ENCODE assay signal across 1 cellular context in genomic region chr11:33292306-33292705, GRCh38.
TF ChIP-seq lines count a peak whose summit lies in the region.

No MANE protein-coding gene starts in this region.

TF ChIP-seq in GM23338, 12 proteins besides CTCF, POLR2A, EP300 and RAD21 (continued from another document):
- TF ChIP-seq, protein P1, sequence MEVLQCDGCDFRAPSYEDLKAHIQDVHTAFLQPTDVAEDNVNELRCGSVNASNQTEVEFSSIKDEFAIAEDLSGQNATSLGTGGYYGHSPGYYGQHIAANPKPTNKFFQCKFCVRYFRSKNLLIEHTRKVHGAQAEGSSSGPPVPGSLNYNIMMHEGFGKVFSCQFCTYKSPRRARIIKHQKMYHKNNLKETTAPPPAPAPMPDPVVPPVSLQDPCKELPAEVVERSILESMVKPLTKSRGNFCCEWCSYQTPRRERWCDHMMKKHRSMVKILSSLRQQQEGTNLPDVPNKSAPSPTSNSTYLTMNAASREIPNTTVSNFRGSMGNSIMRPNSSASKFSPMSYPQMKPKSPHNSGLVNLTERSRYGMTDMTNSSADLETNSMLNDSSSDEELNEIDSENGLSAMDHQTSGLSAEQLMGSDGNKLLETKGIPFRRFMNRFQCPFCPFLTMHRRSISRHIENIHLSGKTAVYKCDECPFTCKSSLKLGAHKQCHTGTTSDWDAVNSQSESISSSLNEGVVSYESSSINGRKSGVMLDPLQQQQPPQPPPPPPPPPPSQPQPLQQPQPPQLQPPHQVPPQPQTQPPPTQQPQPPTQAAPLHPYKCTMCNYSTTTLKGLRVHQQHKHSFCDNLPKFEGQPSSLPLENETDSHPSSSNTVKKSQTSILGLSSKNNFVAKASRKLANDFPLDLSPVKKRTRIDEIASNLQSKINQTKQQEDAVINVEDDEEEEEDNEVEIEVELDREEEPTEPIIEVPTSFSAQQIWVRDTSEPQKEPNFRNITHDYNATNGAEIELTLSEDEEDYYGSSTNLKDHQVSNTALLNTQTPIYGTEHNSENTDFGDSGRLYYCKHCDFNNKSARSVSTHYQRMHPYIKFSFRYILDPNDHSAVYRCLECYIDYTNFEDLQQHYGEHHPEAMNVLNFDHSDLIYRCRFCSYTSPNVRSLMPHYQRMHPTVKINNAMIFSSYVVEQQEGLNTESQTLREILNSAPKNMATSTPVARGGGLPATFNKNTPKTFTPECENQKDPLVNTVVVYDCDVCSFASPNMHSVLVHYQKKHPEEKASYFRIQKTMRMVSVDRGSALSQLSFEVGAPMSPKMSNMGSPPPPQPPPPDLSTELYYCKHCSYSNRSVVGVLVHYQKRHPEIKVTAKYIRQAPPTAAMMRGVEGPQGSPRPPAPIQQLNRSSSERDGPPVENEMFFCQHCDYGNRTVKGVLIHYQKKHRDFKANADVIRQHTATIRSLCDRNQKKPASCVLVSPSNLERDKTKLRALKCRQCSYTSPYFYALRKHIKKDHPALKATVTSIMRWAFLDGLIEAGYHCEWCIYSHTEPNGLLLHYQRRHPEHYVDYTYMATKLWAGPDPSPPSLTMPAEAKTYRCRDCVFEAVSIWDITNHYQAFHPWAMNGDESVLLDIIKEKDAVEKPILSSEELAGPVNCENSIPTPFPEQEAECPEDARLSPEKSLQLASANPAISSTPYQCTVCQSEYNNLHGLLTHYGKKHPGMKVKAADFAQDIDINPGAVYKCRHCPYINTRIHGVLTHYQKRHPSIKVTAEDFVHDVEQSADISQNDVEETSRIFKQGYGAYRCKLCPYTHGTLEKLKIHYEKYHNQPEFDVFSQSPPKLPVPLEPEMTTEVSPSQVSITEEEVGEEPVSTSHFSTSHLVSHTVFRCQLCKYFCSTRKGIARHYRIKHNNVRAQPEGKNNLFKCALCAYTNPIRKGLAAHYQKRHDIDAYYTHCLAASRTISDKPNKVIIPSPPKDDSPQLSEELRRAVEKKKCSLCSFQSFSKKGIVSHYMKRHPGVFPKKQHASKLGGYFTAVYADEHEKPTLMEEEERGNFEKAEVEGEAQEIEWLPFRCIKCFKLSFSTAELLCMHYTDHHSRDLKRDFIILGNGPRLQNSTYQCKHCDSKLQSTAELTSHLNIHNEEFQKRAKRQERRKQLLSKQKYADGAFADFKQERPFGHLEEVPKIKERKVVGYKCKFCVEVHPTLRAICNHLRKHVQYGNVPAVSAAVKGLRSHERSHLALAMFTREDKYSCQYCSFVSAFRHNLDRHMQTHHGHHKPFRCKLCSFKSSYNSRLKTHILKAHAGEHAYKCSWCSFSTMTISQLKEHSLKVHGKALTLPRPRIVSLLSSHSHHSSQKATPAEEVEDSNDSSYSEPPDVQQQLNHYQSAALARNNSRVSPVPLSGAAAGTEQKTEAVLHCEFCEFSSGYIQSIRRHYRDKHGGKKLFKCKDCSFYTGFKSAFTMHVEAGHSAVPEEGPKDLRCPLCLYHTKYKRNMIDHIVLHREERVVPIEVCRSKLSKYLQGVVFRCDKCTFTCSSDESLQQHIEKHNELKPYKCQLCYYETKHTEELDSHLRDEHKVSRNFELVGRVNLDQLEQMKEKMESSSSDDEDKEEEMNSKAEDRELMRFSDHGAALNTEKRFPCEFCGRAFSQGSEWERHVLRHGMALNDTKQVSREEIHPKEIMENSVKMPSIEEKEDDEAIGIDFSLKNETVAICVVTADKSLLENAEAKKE (CRISPR knock-in tag; IDR thresholded peaks at IDR 0.05) = no peak
- TF ChIP-seq CREB1 (CRISPR knock-in tag; IDR thresholded peaks at IDR 0.05; ENCODE audit: low read depth) (no peak), STAT1 (IDR thresholded peaks at IDR 0.05; ENCODE audit: unreplicated experiment) (no peak)
- TF ChIP-seq, protein P2, sequence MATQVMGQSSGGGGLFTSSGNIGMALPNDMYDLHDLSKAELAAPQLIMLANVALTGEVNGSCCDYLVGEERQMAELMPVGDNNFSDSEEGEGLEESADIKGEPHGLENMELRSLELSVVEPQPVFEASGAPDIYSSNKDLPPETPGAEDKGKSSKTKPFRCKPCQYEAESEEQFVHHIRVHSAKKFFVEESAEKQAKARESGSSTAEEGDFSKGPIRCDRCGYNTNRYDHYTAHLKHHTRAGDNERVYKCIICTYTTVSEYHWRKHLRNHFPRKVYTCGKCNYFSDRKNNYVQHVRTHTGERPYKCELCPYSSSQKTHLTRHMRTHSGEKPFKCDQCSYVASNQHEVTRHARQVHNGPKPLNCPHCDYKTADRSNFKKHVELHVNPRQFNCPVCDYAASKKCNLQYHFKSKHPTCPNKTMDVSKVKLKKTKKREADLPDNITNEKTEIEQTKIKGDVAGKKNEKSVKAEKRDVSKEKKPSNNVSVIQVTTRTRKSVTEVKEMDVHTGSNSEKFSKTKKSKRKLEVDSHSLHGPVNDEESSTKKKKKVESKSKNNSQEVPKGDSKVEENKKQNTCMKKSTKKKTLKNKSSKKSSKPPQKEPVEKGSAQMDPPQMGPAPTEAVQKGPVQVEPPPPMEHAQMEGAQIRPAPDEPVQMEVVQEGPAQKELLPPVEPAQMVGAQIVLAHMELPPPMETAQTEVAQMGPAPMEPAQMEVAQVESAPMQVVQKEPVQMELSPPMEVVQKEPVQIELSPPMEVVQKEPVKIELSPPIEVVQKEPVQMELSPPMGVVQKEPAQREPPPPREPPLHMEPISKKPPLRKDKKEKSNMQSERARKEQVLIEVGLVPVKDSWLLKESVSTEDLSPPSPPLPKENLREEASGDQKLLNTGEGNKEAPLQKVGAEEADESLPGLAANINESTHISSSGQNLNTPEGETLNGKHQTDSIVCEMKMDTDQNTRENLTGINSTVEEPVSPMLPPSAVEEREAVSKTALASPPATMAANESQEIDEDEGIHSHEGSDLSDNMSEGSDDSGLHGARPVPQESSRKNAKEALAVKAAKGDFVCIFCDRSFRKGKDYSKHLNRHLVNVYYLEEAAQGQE (IDR thresholded peaks at IDR 0.05; ENCODE audit: unreplicated experiment) = no peak
TF ChIP-seq in GM23338: peak in this region for 0.
